Comparison of ENCODE assay signal across 11 cellular contexts in the genomic region with DNA sequence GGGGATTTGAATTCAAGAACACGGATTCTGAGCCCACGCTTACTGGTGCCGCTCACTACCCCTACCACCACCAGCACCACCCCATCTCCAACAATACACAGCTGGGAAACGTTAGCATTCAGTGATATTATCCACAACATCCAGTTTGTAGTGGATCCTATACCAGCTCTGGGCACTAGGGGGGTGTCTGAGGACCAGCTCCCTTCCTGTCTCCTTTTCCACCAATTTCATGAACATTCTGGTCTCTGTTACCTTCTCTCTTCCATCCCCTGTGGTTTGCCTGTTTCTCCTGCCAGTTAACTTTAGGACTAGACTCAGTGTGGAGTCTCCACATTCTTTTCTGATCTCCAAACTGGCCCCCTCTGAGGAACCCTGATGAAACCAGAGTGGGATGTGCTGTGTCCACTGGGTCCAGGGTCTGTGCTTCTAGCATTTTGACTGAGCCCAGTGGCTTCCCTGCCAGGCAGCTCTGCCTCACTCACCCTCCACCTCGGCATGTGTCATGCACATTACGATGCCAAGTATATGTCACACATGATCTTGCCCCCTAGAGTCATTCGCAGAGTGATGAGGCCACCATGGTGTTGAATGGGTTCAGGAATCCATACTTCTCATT.
DNase-seq lines count a peak whose midpoint lies in the region; ATAC-seq and TF ChIP-seq lines count a peak whose summit lies in the region.
"Had no signal": no experiment of that assay in that cellular context is flagged by ENCODE, and none has a peak within 500 bp of the region (broad histone marks: within the 10 kb centered on the region; RNA-seq: fewer than 3 reads in every experiment).

No MANE protein-coding gene starts in this region.

- H3K27ac ChIP-seq in HUES48 (ENCODE audit: low read depth, low read length) (peak overlapping the region; percentile 23), brain microvascular endothelial cell (no peak overlapping the region), colonic mucosa (no peak overlapping the region)

- intact Hi-C loops in colonic mucosa (cut with DNase I), result no loop called here

- peaks cover 3% of the 10 kb centered on the region; the same call in 1 of the 2 replicates for H3K4me1 ChIP-seq in HUES48 (ENCODE audit: control insufficient read depth, insufficient read depth, low read length)
- no peaks in the 10 kb centered on the region for H3K4me1 ChIP-seq in colonic mucosa

- in situ Hi-C loops in brain microvascular endothelial cell (cut with HindIII; ENCODE audit: low pct_ligation_motif_present, low sequenced_read_pairs), result no loop called here

- H3K27ac Mint-ChIP-seq in nephron, result no peak overlapping the region
- H3K27ac Mint-ChIP-seq: naive B cell had no signal

- H3K9me3 ChIP-seq in HUES48 (ENCODE audit: control insufficient read depth, insufficient read depth, low read length) (no peaks in the 10 kb centered on the region), colonic mucosa (no peaks in the 10 kb centered on the region)

- H3K4me1 Mint-ChIP-seq in nephron, result no peaks in the 10 kb centered on the region
- H3K4me1 Mint-ChIP-seq: naive B cell had no signal

- no peaks in the 10 kb centered on the region for H3K9me3 Mint-ChIP-seq in nephron
- H3K9me3 Mint-ChIP-seq: naive B cell had no signal

- no peak overlapping the region for H3K4me3 Mint-ChIP-seq in nephron
- H3K4me3 Mint-ChIP-seq: naive B cell had no signal

- peak; percentile 56 for TF ChIP-seq CTCF in GM06990 (IDR thresholded peaks at IDR 0.05; ENCODE audit: insufficient read depth, low read length, poor library complexity, severe bottlenecking)
- TF ChIP-seq CTCF in brain microvascular endothelial cell (IDR thresholded peaks at IDR 0.05; ENCODE audit: low read depth, low read length, missing control alignments), result peak; percentile 79
- peak; percentile 36 to 42 (median 40) for TF ChIP-seq CTCF in nephron (IDR thresholded peaks at IDR 0.05; ENCODE audit: unreplicated experiment in 3 of 3)
- no peak for TF ChIP-seq CTCF in colonic mucosa (IDR thresholded peaks at IDR 0.05)

- H3K9ac ChIP-seq in HUES48 (ENCODE audit: low read depth, low read length), result no peak overlapping the region
- no peak overlapping the region for H3K9ac ChIP-seq in colonic mucosa (ENCODE audit: low read depth in 2 of 2, low read length in 2 of 2)

- H3K36me3 ChIP-seq in GM06990 (ENCODE audit: control insufficient read depth, insufficient read depth, low read length), result no peaks in the 10 kb centered on the region
- no peaks in the 10 kb centered on the region for H3K36me3 ChIP-seq in HUES48 (ENCODE audit: control insufficient read depth, insufficient read depth, low read length)
- no peaks in the 10 kb centered on the region for H3K36me3 ChIP-seq in brain microvascular endothelial cell (replicated peaks)
- no peaks in the 10 kb centered on the region for H3K36me3 ChIP-seq in colonic mucosa

- DNase-seq in GM06990 (ENCODE audit: extremely low read depth, insufficient read length) (no peak), brain microvascular endothelial cell (peak; percentile 20), NCI-H2029 (lab: John Stamatoyannopoulos, UW) (no peak), glomerular visceral epithelial cell (ENCODE audit: extremely low spot score) (no peak), colonic mucosa (no peak)
- DNase-seq: activated CD4-positive, alpha-beta T cell treated with anti-CD3 and anti-CD28 coated beads, Interleukin-2, amount 50 U/mL, for 4 hours; naive B cell; NCI-H146 had no signal

- H3K36me3 Mint-ChIP-seq in nephron (ENCODE audit: low read depth), result no peaks in the 10 kb centered on the region
- H3K36me3 Mint-ChIP-seq: naive B cell had no signal

- H3K27me3 Mint-ChIP-seq in nephron (ENCODE audit: low read depth), result peaks cover 30% of the 10 kb centered on the region

- ATAC-seq in HG03097 (IDR thresholded peaks at IDR 0.05; ENCODE audit: low FRiP score, unreplicated experiment), result no peak

- H3K27me3 ChIP-seq in GM06990 (replicated peaks; ENCODE audit: control insufficient read depth, insufficient read depth, low read length), result no peaks in the 10 kb centered on the region; the same call in 1 of the 2 replicates
- no peaks in the 10 kb centered on the region for H3K27me3 ChIP-seq in HUES48 (ENCODE audit: control insufficient read depth, insufficient read depth, low read length)
- no peaks in the 10 kb centered on the region for H3K27me3 ChIP-seq in brain microvascular endothelial cell (replicated peaks)
- H3K27me3 ChIP-seq in colonic mucosa, result no peaks in the 10 kb centered on the region

- H3K4me3 ChIP-seq in GM06990 (replicated peaks; ENCODE audit: low read depth, low read length) (no peak overlapping the region), HUES48 (ENCODE audit: low read depth, low read length) (no peak overlapping the region), brain microvascular endothelial cell (ENCODE audit: low read depth, low read length) (no peak overlapping the region), colonic mucosa (no peak overlapping the region)
